16 cellular contexts compared by ENCODE assay signal in the genomic region with DNA sequence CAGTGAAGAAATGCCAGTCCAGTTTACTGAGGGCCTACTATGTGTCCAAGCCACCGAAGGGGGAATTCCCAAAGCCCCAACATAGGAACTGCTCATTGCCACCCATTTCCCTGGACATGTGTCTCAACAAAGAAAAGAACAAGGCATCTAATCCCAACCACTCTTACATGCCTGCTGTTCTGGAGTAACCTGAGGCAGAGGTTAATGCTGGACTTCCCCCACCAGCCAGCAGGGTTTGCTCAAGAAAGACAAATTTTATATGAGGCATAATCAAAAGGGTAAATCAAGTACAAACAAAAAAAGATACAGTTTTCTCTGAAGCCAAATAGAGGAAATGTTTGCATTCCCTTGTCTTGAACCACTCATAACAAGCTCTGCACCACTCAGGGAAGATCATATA. TPM values are rescaled to one million over a fixed set of nuclear protein-coding genes. Genes with fewer than 3 reads are reported as not detected.
A peak's percentile ranks its signal among the peaks of the same experiment; 100 is the strongest.
DNase-seq lines count a peak whose midpoint lies in the region; TF ChIP-seq lines count a peak whose summit lies in the region.
"Had no signal": no experiment of that assay in that cellular context is flagged by ENCODE, and none has a peak within 500 bp of the region (broad histone marks: within the 10 kb centered on the region; RNA-seq: fewer than 3 reads in every experiment).

No MANE protein-coding gene starts in this region.

- peaks cover 55% of the 10 kb centered on the region for H3K27me3 Mint-ChIP-seq in HFFc6 (ENCODE audit: insufficient read depth)
- H3K27me3 Mint-ChIP-seq in brain, result peaks cover 8% of the 10 kb centered on the region

- H3K27ac ChIP-seq in rectal smooth muscle tissue (ENCODE audit: low read depth, low read length), result peak overlapping the region; percentile 25

- H3K4me3 Mint-ChIP-seq in HFFc6, result no peak overlapping the region
- H3K4me3 Mint-ChIP-seq in brain, result peak overlapping the region; percentile 55 to 92 (median 82)
- H3K4me3 Mint-ChIP-seq: activated naive CD8-positive, alpha-beta T cell treated with anti-CD3 and anti-CD28 coated beads, Interleukin-2, amount 50 U/mL, for 24 hours; activated T-helper 1 cell treated with anti-CD3 and anti-CD28 coated beads, Interleukin-12 subunit alpha, Interleukin-12 subunit beta, Interleukin-2, Interleukin-4 antibody, amounts not matched to agents 30 ng/mL and 10 ng/mL and 1 ng/mL, durations not matched to agents 14 hours and 24 hours and 36 hours; WTC11 had no signal

- no peak overlapping the region for H3K4me3 ChIP-seq in rectal smooth muscle tissue (ENCODE audit: low read length)

- no peak overlapping the region for H3K9ac ChIP-seq in rectal smooth muscle tissue (ENCODE audit: low read length)

- DNase-seq in HFFc6 (no peak), globus pallidus (ENCODE audit: low spot score) (peak; percentile 30), activated gamma-delta T cell treated with Interleukin-2 at 50 U/mL for 16 hours (no peak), NOMO-1 (lab: John Stamatoyannopoulos, UW; ENCODE audit: unreplicated experiment in 2 of 2) (no peak), NCI-H510A (lab: John Stamatoyannopoulos, UW) (no peak), NCI-H2171 (lab: John Stamatoyannopoulos, UW) (no peak)
- DNase-seq: activated naive CD8-positive, alpha-beta T cell treated with anti-CD3 and anti-CD28 coated beads, Interleukin-2, amount 50 U/mL, for 24 hours; central memory CD4-positive, alpha-beta T cell; effector memory CD4-positive, alpha-beta T cell; SHP77; T-helper 17 cell had no signal

- TF ChIP-seq CTCF in HFFc6 (IDR thresholded peaks at IDR 0.05) (peak; percentile 12; the same call in 1 of the 2 replicates), brain (conservative IDR thresholded peaks at IDR 0.05) (no peak)

- H3K36me3 ChIP-seq in rectal smooth muscle tissue (ENCODE audit: control insufficient read depth, insufficient read depth, low read length), result no peaks in the 10 kb centered on the region

- peaks cover 3% of the 10 kb centered on the region for H3K4me1 ChIP-seq in rectal smooth muscle tissue (ENCODE audit: control insufficient read depth, insufficient read depth, low read length)

- H3K36me3 Mint-ChIP-seq in HFFc6 (ENCODE audit: low read depth) (peaks cover 5% of the 10 kb centered on the region; the same call in 1 of the 2 replicates), brain (peaks cover 3% of the 10 kb centered on the region)
- H3K36me3 Mint-ChIP-seq: WTC11 had no signal

- H3K9me3 Mint-ChIP-seq in HFFc6, result no peaks in the 10 kb centered on the region
- H3K9me3 Mint-ChIP-seq in brain, result peaks cover 0 to 3% (median 0%) of the 10 kb centered on the region in 5 experiments
- H3K9me3 Mint-ChIP-seq: activated naive CD8-positive, alpha-beta T cell treated with anti-CD3 and anti-CD28 coated beads, Interleukin-2, amount 50 U/mL, for 24 hours; activated T-helper 1 cell treated with anti-CD3 and anti-CD28 coated beads, Interleukin-12 subunit alpha, Interleukin-12 subunit beta, Interleukin-2, Interleukin-4 antibody, amounts not matched to agents 30 ng/mL and 10 ng/mL and 1 ng/mL, durations not matched to agents 14 hours and 24 hours and 36 hours; WTC11 had no signal

- no peaks in the 10 kb centered on the region for H3K4me1 Mint-ChIP-seq in HFFc6 (ENCODE audit: low read depth)
- peaks cover 61% of the 10 kb centered on the region for H3K4me1 Mint-ChIP-seq in brain
- H3K4me1 Mint-ChIP-seq: activated naive CD8-positive, alpha-beta T cell treated with anti-CD3 and anti-CD28 coated beads, Interleukin-2, amount 50 U/mL, for 24 hours had no signal

- no peaks in the 10 kb centered on the region for H3K27me3 ChIP-seq in rectal smooth muscle tissue (ENCODE audit: control insufficient read depth, insufficient read depth, low read length)

- H3K27ac Mint-ChIP-seq in HFFc6 (no peak overlapping the region), brain (peak overlapping the region in 3 of 5 experiments; percentile 26 to 98 (median 96))
- H3K27ac Mint-ChIP-seq: activated naive CD8-positive, alpha-beta T cell treated with anti-CD3 and anti-CD28 coated beads, Interleukin-2, amount 50 U/mL, for 24 hours; activated T-helper 1 cell treated with anti-CD3 and anti-CD28 coated beads, Interleukin-12 subunit alpha, Interleukin-12 subunit beta, Interleukin-2, Interleukin-4 antibody, amounts not matched to agents 30 ng/mL and 10 ng/mL and 1 ng/mL, durations not matched to agents 14 hours and 24 hours and 36 hours; T-helper 17 cell; WTC11 had no signal

RNA-seq across cellular contexts. Expression of gene ADCY5, which starts 4.1 kb away (rescaled TPM):
- under 1 TPM; 0.09 to 0.95 (median 0.19) TPM for total RNA-seq in HFFc6 (2021; fragmentation: NEBNext Ultra II Directional; extraction: Animal tissue kit (Norgen Biotek cat#: 25700))
- 14.5 TPM for polyA plus RNA-seq in brain (ENCODE audit: insufficient read depth, low read depth, low replicate concordance)
- total RNA-seq: activated T-helper 1 cell treated with anti-CD3 and anti-CD28 coated beads, Interleukin-12 subunit alpha, Interleukin-12 subunit beta, Interleukin-2, Interleukin-4 antibody, amounts not matched to agents 30 ng/mL and 10 ng/mL and 1 ng/mL, durations not matched to agents 14 hours and 24 hours and 36 hours; MCF 10A; T-helper 17 cell had no signal
